ENCODE assay signal across 1 cellular context in the genomic region with DNA sequence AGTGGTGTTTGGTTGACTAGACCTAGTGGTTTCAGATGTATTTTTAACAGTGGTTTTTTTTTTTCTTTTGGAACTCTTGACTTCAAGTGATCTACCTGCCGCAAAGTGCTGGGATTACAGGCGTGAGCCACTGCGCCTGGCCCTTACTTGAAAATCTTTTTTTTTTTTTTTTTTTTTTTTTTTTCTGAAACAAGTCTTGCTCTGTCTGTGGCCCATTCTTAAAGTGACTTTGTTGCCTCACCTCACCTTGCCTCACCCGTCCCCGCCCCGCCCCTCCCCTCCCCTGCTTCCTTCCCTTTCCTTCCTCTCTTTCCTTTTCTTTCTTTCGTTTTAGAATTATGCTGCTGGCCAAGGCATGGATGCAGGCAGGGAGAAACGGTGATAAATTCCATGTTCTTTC.
TF ChIP-seq lines count a peak whose summit lies in the region.

No MANE protein-coding gene starts in this region.

TF ChIP-seq in H1, 55 proteins besides CTCF, POLR2A, EP300 and RAD21:
- TF ChIP-seq HDAC6 (IDR thresholded peaks at IDR 0.05; ENCODE audit: low read depth, low read length) (no peak), USF2 (IDR thresholded peaks at IDR 0.05; ENCODE audit: low read length) (no peak), MAFK (IDR thresholded peaks at IDR 0.05; ENCODE audit: low read depth, low read length) (no peak)
